Comparison of ENCODE assay signal across 8 cellular contexts in genomic region chrY:14340459-14341146, GRCh38.
DNase-seq lines count a peak whose midpoint lies in the region; ATAC-seq and TF ChIP-seq lines count a peak whose summit lies in the region.

No MANE protein-coding gene starts in this region.

- DNase-seq in ELR (ENCODE audit: low read depth), result peak; percentile 58
- DNase-seq in T-helper 17 cell, result peak in 2 of 3 donors; percentile 7 to 8
- DNase-seq in memory B cell (ENCODE audit: low spot score in 2 of 2), result peak in 1 of 2 donors; percentile 55
- no peak for DNase-seq in NCI-H82 (lab: John Stamatoyannopoulos, UW)
- DNase-seq in WERI-Rb-1, result no peak
- DNase-seq in endodermal cell, result no peak

- peak overlapping the region; percentile 93 for H3K27ac Mint-ChIP-seq in T-helper 17 cell
- peak overlapping the region; percentile 99 for H3K27ac Mint-ChIP-seq in memory B cell
- H3K27ac Mint-ChIP-seq in endodermal cell, result no peak overlapping the region

- peaks cover 25% of the 10 kb centered on the region for H3K4me1 Mint-ChIP-seq in T-helper 17 cell
- H3K4me1 Mint-ChIP-seq in memory B cell, result peaks cover 18% of the 10 kb centered on the region
- H3K4me1 Mint-ChIP-seq in endodermal cell, result no peaks in the 10 kb centered on the region

- H3K27ac ChIP-seq in WERI-Rb-1 (no peak overlapping the region), endodermal cell (ENCODE audit: low read depth, low read length) (no peak overlapping the region)

- H3K9me3 Mint-ChIP-seq in memory B cell (no peaks in the 10 kb centered on the region), endodermal cell (no peaks in the 10 kb centered on the region)

- H3K36me3 ChIP-seq in WERI-Rb-1 (no peaks in the 10 kb centered on the region), endodermal cell (ENCODE audit: control insufficient read depth, insufficient read depth, low read length) (no peaks in the 10 kb centered on the region)

- H3K27me3 Mint-ChIP-seq in T-helper 17 cell, result no peaks in the 10 kb centered on the region
- no peaks in the 10 kb centered on the region for H3K27me3 Mint-ChIP-seq in memory B cell
- H3K27me3 Mint-ChIP-seq in endodermal cell (ENCODE audit: insufficient read depth), result no peaks in the 10 kb centered on the region

- no peak for TF ChIP-seq CTCF in WERI-Rb-1 (IDR thresholded peaks at IDR 0.05; ENCODE audit: low read depth, low read length)
- TF ChIP-seq CTCF in endodermal cell (conservative IDR thresholded peaks at IDR 0.05), result no peak

- ATAC-seq in HG02884 (IDR thresholded peaks at IDR 0.05; ENCODE audit: unreplicated experiment) (peak; percentile 65), T-helper 17 cell (peak; percentile 78), memory B cell (ENCODE audit: low read depth) (peak; percentile 71), GM19467 (IDR thresholded peaks at IDR 0.05; ENCODE audit: unreplicated experiment) (no peak)

- no peak overlapping the region for H3K9ac ChIP-seq in endodermal cell (ENCODE audit: extremely low read depth, low read length, poor library complexity, severe bottlenecking)

- H3K27me3 ChIP-seq in WERI-Rb-1 (ENCODE audit: insufficient read depth, low read depth, severe bottlenecking), result no peaks in the 10 kb centered on the region
- no peaks in the 10 kb centered on the region for H3K27me3 ChIP-seq in endodermal cell (ENCODE audit: control insufficient read depth, insufficient read depth, low read length, poor library complexity, severe bottlenecking)

- H3K9me3 ChIP-seq in T-helper 17 cell (ENCODE audit: control insufficient read depth, low read length, poor library complexity, severe bottlenecking), result no peaks in the 10 kb centered on the region
- no peaks in the 10 kb centered on the region for H3K9me3 ChIP-seq in WERI-Rb-1 (ENCODE audit: severe bottlenecking)
- no peaks in the 10 kb centered on the region for H3K9me3 ChIP-seq in endodermal cell (ENCODE audit: control insufficient read depth, low read length)

- H3K36me3 Mint-ChIP-seq in T-helper 17 cell (ENCODE audit: low read depth) (no peaks in the 10 kb centered on the region), memory B cell (no peaks in the 10 kb centered on the region), endodermal cell (ENCODE audit: low read depth) (no peaks in the 10 kb centered on the region)

- H3K4me3 Mint-ChIP-seq in T-helper 17 cell (peak overlapping the region; percentile 73), memory B cell (peak overlapping the region; percentile 71), endodermal cell (no peak overlapping the region)

- WGBS in endodermal cell (ENCODE audit: insufficient coverage in 1 of 2, insufficient read length in 1 of 2), 2 experiments, result 89 to 100% methylated on average over 1 to 6 of the region's 6 CpGs

- H3K4me3 ChIP-seq in WERI-Rb-1 (ENCODE audit: low read depth, low read length), result no peak overlapping the region
- no peak overlapping the region for H3K4me3 ChIP-seq in endodermal cell (ENCODE audit: low read length)

- H3K4me1 ChIP-seq in endodermal cell (ENCODE audit: control insufficient read depth, insufficient read depth, low read length), result no peaks in the 10 kb centered on the region

Comparison
In these comparisons a context has a peak if more than half of its experiments do, and no peak if none do; other contexts are left out.
1. DNase-seq: peak in ELR (single experiment) and T-helper 17 cell (2 of 3); none in NCI-H82 (single experiment), WERI-Rb-1 (single experiment) and endodermal cell (single experiment).